22 cellular contexts compared by ENCODE assay signal in the genomic region with DNA sequence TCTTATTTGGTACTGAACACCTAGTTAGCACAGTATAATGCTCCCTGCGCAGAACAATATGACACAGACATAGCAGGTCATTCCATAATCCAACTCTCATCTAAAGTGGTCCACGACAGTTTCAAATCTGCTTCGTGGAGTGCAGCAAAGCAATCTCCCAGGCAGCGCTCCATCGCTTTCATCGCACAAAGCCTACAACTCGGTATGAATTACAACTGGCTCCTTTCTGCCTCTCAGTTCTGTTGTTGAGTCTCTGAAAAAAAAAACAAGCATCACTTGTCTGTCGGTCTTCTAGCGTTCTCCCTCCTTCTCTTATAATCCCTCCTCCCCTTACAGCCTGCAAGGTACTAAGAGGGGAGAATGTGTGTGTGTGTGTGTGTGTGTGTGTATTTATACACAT.
"Had no signal": no experiment of that assay in that cellular context is flagged by ENCODE, and none has a peak within 500 bp of the region (broad histone marks: within the 10 kb centered on the region; RNA-seq: fewer than 3 reads in every experiment).

No MANE protein-coding gene starts in this region.

- ATAC-seq: activated T-cell treated with anti-CD3 and anti-CD28 coated beads, Interleukin-2, amount 50 U/mL, for 4 hours; natural killer cell treated with Interleukin-12 subunit alpha and Interleukin-12 subunit beta and Interleukin-15 and Interleukin-18, amount 100 ng/mL, for 72 hours had no signal

- H3K4me1 ChIP-seq: adrenal gland, ascending aorta, parathyroid adenoma, tibial artery had no signal

- H3K79me2 ChIP-seq: parathyroid adenoma had no signal

- H3K9me3 Mint-ChIP-seq: activated T-cell treated with anti-CD3 and anti-CD28 coated beads, Interleukin-2, amount 50 U/mL, for 4 hours; activated T-helper 2 cell treated with anti-CD3 and anti-CD28 coated beads, Interferon-gamma antibody, Interleukin-2, Interleukin-4, amounts not matched to agents 10 μg/mL and 5 μg/mL and 100 μg/mL, durations not matched to agents 14 hours and 24 hours and 36 hours; mesothelial cell of epicardium had no signal

- H3K36me3 Mint-ChIP-seq: activated naive CD8-positive, alpha-beta T cell; natural killer cell treated with Interleukin-12 subunit alpha and Interleukin-12 subunit beta and Interleukin-15 and Interleukin-18, amount 100 ng/mL, for 72 hours had no signal

- H3K4me3 Mint-ChIP-seq: activated naive CD8-positive, alpha-beta T cell; activated T-cell treated with anti-CD3 and anti-CD28 coated beads, Interleukin-2, amount 50 U/mL, for 4 hours; mesothelial cell of epicardium; natural killer cell treated with Interleukin-12 subunit alpha and Interleukin-12 subunit beta and Interleukin-15 and Interleukin-18, amount 100 ng/mL, for 72 hours had no signal

- H3K27ac Mint-ChIP-seq: activated naive CD8-positive, alpha-beta T cell; activated T-helper 2 cell treated with anti-CD3 and anti-CD28 coated beads, Interferon-gamma antibody, Interleukin-2, Interleukin-4, amounts not matched to agents 10 μg/mL and 5 μg/mL and 100 μg/mL, durations not matched to agents 14 hours and 24 hours and 36 hours; mesothelial cell of epicardium; natural killer cell treated with Interleukin-12 subunit alpha and Interleukin-12 subunit beta and Interleukin-15 and Interleukin-18, amount 100 ng/mL, for 72 hours had no signal

- H2AFZ ChIP-seq: parathyroid adenoma had no signal

- H3K27me3 Mint-ChIP-seq: activated naive CD8-positive, alpha-beta T cell; natural killer cell treated with Interleukin-12 subunit alpha and Interleukin-12 subunit beta and Interleukin-15 and Interleukin-18, amount 100 ng/mL, for 72 hours had no signal

- H3K9me3 ChIP-seq: adrenal gland, ascending aorta, left ventricle myocardium inferior, right lobe of liver, tibial artery had no signal

- H3K27ac ChIP-seq: adrenal gland, ascending aorta, coronary artery, left ventricle myocardium inferior, parathyroid adenoma, tibial artery had no signal

- H3K9ac ChIP-seq: parathyroid adenoma had no signal

- H3K4me1 Mint-ChIP-seq: mesothelial cell of epicardium had no signal

- H3K27me3 ChIP-seq: adrenal gland, ascending aorta, right lobe of liver, tibial artery had no signal

- DNase-seq: activated CD8-positive, alpha-beta memory T cell treated with anti-CD3 and anti-CD28 coated beads for 24 hours; activated CD8-positive, alpha-beta memory T cell treated with anti-CD3 and anti-CD28 coated beads, Interleukin-2, amount 50 U/mL, for 4 hours; activated naive CD4-positive, alpha-beta T cell; activated T-cell treated with anti-CD3 and anti-CD28 coated beads, Interleukin-2, amount 50 U/mL, for 4 hours; adrenal gland; cerebellar nuclear complex; left ventricle myocardium inferior; mammary epithelial cell; right lobe of liver; small intestine; stimulated activated CD4-positive, alpha-beta T cell treated with anti-CD3 and anti-CD28 coated beads, Interleukin-2, amount 100 ng/mL, for 24 hours; stimulated activated CD8-positive, alpha-beta memory T cell treated with anti-CD3 and anti-CD28 coated beads, Interleukin-4, amount 100 ng/mL, for 48 hours; stimulated activated naive CD4-positive, alpha-beta T cell; T-helper 9 cell; tibial artery had no signal
